13 cellular contexts compared by ENCODE assay signal in genomic region chr2:177429688-177430325, GRCh38. TPM values are rescaled to one million over a fixed set of nuclear protein-coding genes. Genes with fewer than 3 reads are reported as not detected.
DNase-seq lines count a peak whose midpoint lies in the region; TF ChIP-seq lines count a peak whose summit lies in the region.
"Had no signal": no experiment of that assay in that cellular context is flagged by ENCODE, and none has a peak within 500 bp of the region (broad histone marks: within the 10 kb centered on the region; RNA-seq: fewer than 3 reads in every experiment).

No MANE protein-coding gene starts in this region.

- no peak for TF ChIP-seq CTCF in fibroblast of pulmonary artery (IDR thresholded peaks at IDR 0.05; ENCODE audit: low read length, missing control alignments)
- no peak for TF ChIP-seq CTCF in smooth muscle cell (IDR thresholded peaks at IDR 0.05; ENCODE audit: borderline replicate concordance, insufficient read depth, poor library complexity, severe bottlenecking)

- H3K4me1 Mint-ChIP-seq in activated naive CD4-positive, alpha-beta T cell treated with anti-CD3 and anti-CD28 coated beads for 36 hours (ENCODE audit: low read depth), result peaks cover 13% of the 10 kb centered on the region

- no peaks in the 10 kb centered on the region for H3K27me3 ChIP-seq in smooth muscle cell (ENCODE audit: low read depth)
- H3K27me3 ChIP-seq: colonic mucosa, heart left ventricle, vagina had no signal

- intact Hi-C loops in activated naive CD4-positive, alpha-beta T cell treated with anti-CD3 and anti-CD28 coated beads for 36 hours (cut with micrococcal nuclease), result no loop called here

- DNase-seq in H4 (ENCODE audit: low spot score), result peak; percentile 90
- DNase-seq in SK-N-MC (ENCODE audit: low read depth, low spot score), result no peak
- peak; percentile 92 for DNase-seq in fibroblast of pulmonary artery (ENCODE audit: low read depth)
- DNase-seq in smooth muscle cell (lab: John Stamatoyannopoulos, UW; ENCODE audit: unreplicated experiment), result no peak
- no peak for DNase-seq in NCI-H1048 (lab: John Stamatoyannopoulos, UW)
- DNase-seq in activated naive CD4-positive, alpha-beta T cell treated with anti-CD3 and anti-CD28 coated beads for 36 hours, result no peak
- no peak for DNase-seq in stimulated activated CD4-positive, alpha-beta T cell treated with anti-CD3 and anti-CD28 coated beads, Interleukin-4, amount 100 ng/mL, for 1 hour
- DNase-seq: activated CD4-positive, CD25-positive, alpha-beta regulatory T cell; colonic mucosa; heart left ventricle; NCI-H2227 treated with DMSO at 0.1 percent for 48 hours had no signal

- H3K4me2 ChIP-seq in smooth muscle cell, result no peak overlapping the region

- H4K20me1 ChIP-seq in smooth muscle cell (ENCODE audit: low read depth), result no peaks in the 10 kb centered on the region

- H3K36me3 Mint-ChIP-seq in activated naive CD4-positive, alpha-beta T cell treated with anti-CD3 and anti-CD28 coated beads for 36 hours (ENCODE audit: low read depth), result peaks cover 79% of the 10 kb centered on the region

- H3K4me3 Mint-ChIP-seq in activated naive CD4-positive, alpha-beta T cell treated with anti-CD3 and anti-CD28 coated beads for 36 hours, result no peak overlapping the region

- H3K36me3 ChIP-seq in SK-N-MC (ENCODE audit: insufficient read depth, low read length) (peaks cover 33% of the 10 kb centered on the region), smooth muscle cell (ENCODE audit: low read depth) (peaks cover 33% of the 10 kb centered on the region)
- H3K36me3 ChIP-seq: colonic mucosa had no signal

- no peaks in the 10 kb centered on the region for H3K27me3 Mint-ChIP-seq in activated naive CD4-positive, alpha-beta T cell treated with anti-CD3 and anti-CD28 coated beads for 36 hours (ENCODE audit: low read depth)

- no peaks in the 10 kb centered on the region for H3F3A ChIP-seq in smooth muscle cell (ENCODE audit: low read depth)

- H3K79me2 ChIP-seq in smooth muscle cell (ENCODE audit: low read depth), result peaks cover 92% of the 10 kb centered on the region

- H3K9ac ChIP-seq in SK-N-MC (ENCODE audit: insufficient read length) (no peak overlapping the region), smooth muscle cell (ENCODE audit: low read depth) (no peak overlapping the region)

- no peaks in the 10 kb centered on the region for H3K4me1 ChIP-seq in smooth muscle cell (ENCODE audit: low read depth)
- H3K4me1 ChIP-seq: colonic mucosa, vagina had no signal

- H3K9me3 ChIP-seq in SK-N-MC (ENCODE audit: low read depth, low read length) (peaks cover 10% of the 10 kb centered on the region), smooth muscle cell (replicated peaks; ENCODE audit: low read depth) (peaks cover 10% of the 10 kb centered on the region)
- H3K9me3 ChIP-seq: colonic mucosa had no signal

- H3K27ac ChIP-seq in SK-N-MC, result peak overlapping the region; percentile 40
- H3K27ac ChIP-seq in smooth muscle cell (ENCODE audit: low read depth), result peak overlapping the region; percentile 25
- H3K27ac ChIP-seq: colonic mucosa, heart left ventricle, vagina had no signal

- WGBS in smooth muscle cell (ENCODE audit: low lambda C conversion rate), result 68% methylated on average over 2 of the region's 2 CpGs

- no peak overlapping the region for H2AFZ ChIP-seq in smooth muscle cell (ENCODE audit: low read depth)

- H3K9me3 Mint-ChIP-seq in activated naive CD4-positive, alpha-beta T cell treated with anti-CD3 and anti-CD28 coated beads for 36 hours, result peaks cover 53% of the 10 kb centered on the region

- H3K4me3 ChIP-seq in SK-N-MC, result no peak overlapping the region
- H3K4me3 ChIP-seq in fibroblast of pulmonary artery (replicated peaks; ENCODE audit: low read depth, low read length), result no peak overlapping the region
- no peak overlapping the region for H3K4me3 ChIP-seq in smooth muscle cell
- H3K4me3 ChIP-seq: colonic mucosa, heart left ventricle, vagina had no signal

- H3K27ac Mint-ChIP-seq in activated naive CD4-positive, alpha-beta T cell treated with anti-CD3 and anti-CD28 coated beads for 36 hours, result no peak overlapping the region
- H3K27ac Mint-ChIP-seq: activated T-helper 2 cell treated with anti-CD3 and anti-CD28 coated beads, Interferon-gamma antibody, Interleukin-2, Interleukin-4, amounts not matched to agents 10 μg/mL and 5 μg/mL and 100 μg/mL, durations not matched to agents 14 hours and 24 hours and 36 hours had no signal

- CTCF ChIA-PET in activated naive CD4-positive, alpha-beta T cell treated with anti-CD3 and anti-CD28 coated beads for 36 hours (lab: Charles Lee), result interaction anchor here (1.1 kb wide), 1 partner anchor 14 kb away, joined by 3 read pairs; no protein-coding TSS in a partner anchor

RNA-seq across cellular contexts. Expression of gene AGPS, which starts 37.2 kb away (rescaled TPM):
- 52.6 and 54.8 TPM in 2 replicates for total RNA-seq in H4 (2014; rRNA removed; shearing (Covaris generic))
- total RNA-seq in smooth muscle cell, result 40.1 and 41.4 TPM in 2 replicates
- polyA plus RNA-seq in smooth muscle cell, result 16.8 and 19.5 TPM in 2 replicates
- total RNA-seq in activated naive CD4-positive, alpha-beta T cell treated with anti-CD3 and anti-CD28 coated beads for 36 hours, result 10 to 100 TPM; 50.7 to 51.8 TPM

Comparison
In these comparisons a context has a peak if more than half of its experiments do, and no peak if none do; other contexts are left out.
1. DNase-seq: peak in H4 (single experiment) and fibroblast of pulmonary artery (single experiment); none in SK-N-MC (single experiment), smooth muscle cell (single experiment), NCI-H1048 (single experiment), activated naive CD4-positive, alpha-beta T cell treated with anti-CD3 and anti-CD28 coated beads for 36 hours (single experiment) and stimulated activated CD4-positive, alpha-beta T cell treated with anti-CD3 and anti-CD28 coated beads, Interleukin-4, amount 100 ng/mL, for 1 hour (single experiment).